20 cellular contexts compared by ENCODE assay signal in genomic region chr1:68101829-68102228, GRCh38. TPM values are rescaled to one million over a fixed set of nuclear protein-coding genes. Genes with fewer than 3 reads are reported as not detected.
DNase-seq lines count a peak whose midpoint lies in the region; ATAC-seq, FAIRE-seq and TF ChIP-seq lines count a peak whose summit lies in the region.
"Had no signal": no experiment of that assay in that cellular context is flagged by ENCODE, and none has a peak within 500 bp of the region (broad histone marks: within the 10 kb centered on the region; RNA-seq: fewer than 3 reads in every experiment).

No MANE protein-coding gene starts in this region.

- WGBS in liver = 68% methylated on average over 4 of the region's 4 CpGs
- WGBS in HepG2 (ENCODE audit: low lambda C conversion rate) = 10% methylated on average over 4 of the region's 4 CpGs
- WGBS in hepatocyte (ENCODE audit: low lambda C conversion rate, missing lambda C conversion rate) = 76% methylated on average over 4 of the region's 4 CpGs

- no peak for TF ChIP-seq EP300 in HepG2 (IDR thresholded peaks at IDR 0.05; ENCODE audit: low read depth in 2 of 2, low read length in 2 of 2)
- TF ChIP-seq EP300 in HepG2 (CRISPR knock-in tag; IDR thresholded peaks at IDR 0.05; ENCODE audit: borderline replicate concordance) = no peak

- TF ChIP-seq CTCF in liver (IDR thresholded peaks at IDR 0.05; ENCODE audit: low read depth, low read length, missing input control) = no peak
- no peak for TF ChIP-seq CTCF in HepG2 (CRISPR knock-in tag; IDR thresholded peaks at IDR 0.05)
- no peak for TF ChIP-seq CTCF in hepatocyte (IDR thresholded peaks at IDR 0.05; ENCODE audit: poor library complexity)
- TF ChIP-seq CTCF in uterus (IDR thresholded peaks at IDR 0.05) = no peak

- in situ Hi-C loops in HepG2 (cut with HindIII; ENCODE audit: extremely low pct_ligation_motif_present, low pct_unique_long_range_greater_than_20kb) = no loop called here

- no peak for TF ChIP-seq RAD21 in liver (IDR thresholded peaks at IDR 0.05)
- TF ChIP-seq RAD21 in HepG2 (CRISPR knock-in tag; IDR thresholded peaks at IDR 0.05) = no peak

- POLR2A ChIA-PET in HepG2 (lab: Yijun Ruan, JAX) = no interaction called here

- no peaks in the 10 kb centered on the region for H3K36me3 ChIP-seq in liver (ENCODE audit: control insufficient read depth in 4 of 4, insufficient read depth in 3 of 4, low read depth in 1 of 4, low read length in 3 of 4)
- no peaks in the 10 kb centered on the region for H3K36me3 ChIP-seq in HepG2 (replicated peaks in 1 of 2; ENCODE audit: control insufficient read depth in 1 of 2, insufficient read depth in 2 of 2, low read length in 2 of 2)
- no peaks in the 10 kb centered on the region for H3K36me3 ChIP-seq in hepatocyte (replicated peaks; ENCODE audit: insufficient read depth, low read depth)
- peaks cover 0 to 10% of the 10 kb centered on the region in 2 donors for H3K36me3 ChIP-seq in muscle layer of duodenum (ENCODE audit: control insufficient read depth in 1 of 2, insufficient read depth in 2 of 2, low read length in 2 of 2)
- no peaks in the 10 kb centered on the region for H3K36me3 ChIP-seq in uterus
- H3K36me3 ChIP-seq: BE2C had no signal

- TF ChIP-seq POLR2A in HepG2 (IDR thresholded peaks at IDR 0.05; ENCODE audit: insufficient read depth in 1 of 2, low read depth in 2 of 2, low read length in 2 of 2) (no peak), uterus (IDR thresholded peaks at IDR 0.05) (no peak)

- H3K4me3 ChIP-seq in liver (ENCODE audit: low read depth in 1 of 3, low read length in 3 of 3) (no peak overlapping the region), HepG2 (replicated peaks in 1 of 3; ENCODE audit: insufficient read depth in 1 of 3, low read depth in 2 of 3, low read length in 3 of 3) (no peak overlapping the region), hepatocyte (no peak overlapping the region), muscle layer of duodenum (ENCODE audit: low read depth in 1 of 2, low read length in 2 of 2) (no peak overlapping the region), uterus (no peak overlapping the region)
- H3K4me3 ChIP-seq: GM23338 had no signal

- H4K20me1 ChIP-seq in HepG2 (ENCODE audit: insufficient read depth, low read length) (no peaks in the 10 kb centered on the region), hepatocyte (ENCODE audit: insufficient read depth, poor library complexity, severe bottlenecking) (no peaks in the 10 kb centered on the region)

- FAIRE-seq in HepG2 (lab: Jason Lieb, UNC) = no peak
- FAIRE-seq: D721Med, G401.6, GM12891 had no signal

- no peaks in the 10 kb centered on the region for H3K79me2 ChIP-seq in HepG2 (ENCODE audit: insufficient read depth, low read length)
- H3K79me2 ChIP-seq in hepatocyte = no peaks in the 10 kb centered on the region

- H3K27ac ChIP-seq in liver (ENCODE audit: low read depth in 1 of 2, low read length in 2 of 2) (no peak overlapping the region), HepG2 (ENCODE audit: extremely low read length, insufficient read depth, low read length) (no peak overlapping the region), hepatocyte (peak overlapping the region; percentile 64), muscle layer of duodenum (ENCODE audit: low read length) (peak overlapping the region; percentile 30), uterus (no peak overlapping the region)
- H3K27ac ChIP-seq: C4-2B had no signal

- H3K9ac ChIP-seq in liver (ENCODE audit: low read depth in 1 of 2, low read length in 2 of 2) (no peak overlapping the region), HepG2 (ENCODE audit: insufficient read depth, low read depth, low read length) (no peak overlapping the region)

- H3K27me3 ChIP-seq in liver (ENCODE audit: control insufficient read depth in 4 of 4, insufficient read depth in 4 of 4, low read length in 3 of 4) (no peaks in the 10 kb centered on the region), HepG2 (ENCODE audit: control insufficient read depth in 1 of 2, insufficient read depth in 2 of 2, low read length in 2 of 2) (0 out of 5 replicates have a peak, but pooled peaks cover 0 to 3% of the 10 kb centered on the region in 2 experiments), hepatocyte (no peaks in the 10 kb centered on the region), muscle layer of duodenum (ENCODE audit: low read depth, low read length) (no peaks in the 10 kb centered on the region), uterus (no peaks in the 10 kb centered on the region)
- H3K27me3 ChIP-seq: BE2C had no signal

- H3K4me2 ChIP-seq in HepG2 (ENCODE audit: low read depth, low read length) (no peak overlapping the region), hepatocyte (peak overlapping the region; percentile 66)
- H3K4me2 ChIP-seq: GM23338 had no signal

- intact Hi-C loops in HepG2 (cut with micrococcal nuclease; ENCODE audit: unreplicated experiment) (no loop called here), uterus (cut with DNase I; ENCODE audit: low total_unique reads) (no loop called here)

- DNase-seq in HepG2 (ENCODE audit: low spot score) (no peak), hepatocyte (ENCODE audit: low spot score) (peak; percentile 52), uterus (no peak)
- DNase-seq: ACHN; BE2C; CD8-positive, alpha-beta T cell; COR-L47; DMS153; DMS79 treated with DMSO at 0.1 percent for 48 hours; EL; H7 had no signal

- H3K9me3 ChIP-seq in liver (ENCODE audit: control insufficient read depth in 4 of 4, low read length in 3 of 4) (no peaks in the 10 kb centered on the region), HepG2 (ENCODE audit: low read length) (no peaks in the 10 kb centered on the region), hepatocyte (ENCODE audit: low read depth) (no peaks in the 10 kb centered on the region), muscle layer of duodenum (ENCODE audit: control insufficient read depth in 1 of 2, low read length in 2 of 2) (no peaks in the 10 kb centered on the region), uterus (no peaks in the 10 kb centered on the region)
- H3K9me3 ChIP-seq: BE2C had no signal

- no peak overlapping the region for H2AFZ ChIP-seq in HepG2 (ENCODE audit: low read length)
- no peak overlapping the region for H2AFZ ChIP-seq in hepatocyte
- H2AFZ ChIP-seq: GM23338 had no signal

- no TSS peak for BruUV-seq in HepG2 (replicated peaks; lab: Mats Ljungman, UMichigan)

- H3K4me1 ChIP-seq in liver (ENCODE audit: control insufficient read depth in 4 of 4, insufficient read depth in 4 of 4, low read length in 3 of 4) (no peaks in the 10 kb centered on the region), HepG2 (ENCODE audit: insufficient read depth, low read length) (no peaks in the 10 kb centered on the region), hepatocyte (ENCODE audit: insufficient read depth) (peaks cover 20% of the 10 kb centered on the region), muscle layer of duodenum (ENCODE audit: control insufficient read depth in 1 of 2, insufficient read depth in 2 of 2, low read length in 2 of 2) (no peaks in the 10 kb centered on the region), uterus (no peaks in the 10 kb centered on the region)
- H3K4me1 ChIP-seq: BE2C had no signal

- ATAC-seq in HepG2 (no peak), HG03039 (IDR thresholded peaks at IDR 0.05; ENCODE audit: unreplicated experiment) (no peak), HG03469 (IDR thresholded peaks at IDR 0.05; ENCODE audit: unreplicated experiment) (no peak)
- ATAC-seq: CD8-positive, alpha-beta T cell; GM23338 had no signal

- H3K9me2 ChIP-seq in hepatocyte (replicated peaks; ENCODE audit: insufficient read depth) = no peaks in the 10 kb centered on the region

- CTCF ChIA-PET in HepG2 (lab: Yijun Ruan, JAX; ENCODE audit: low intra/inter-chr PET ratio, low total read pairs) = no interaction called here

TF ChIP-seq in liver, 16 proteins besides CTCF, POLR2A, EP300 and RAD21:
- no peak for TF ChIP-seq RXRA (IDR thresholded peaks at IDR 0.05)
- peak; percentile 15 to 51 for TF ChIP-seq HNF4A (conservative IDR thresholded peaks at IDR 0.05)

TF ChIP-seq in HepG2, 621 proteins besides CTCF, POLR2A, EP300 and RAD21:
- TF ChIP-seq SOX6 (IDR thresholded peaks at IDR 0.05) (no peak), SOX6 (CRISPR knock-in tag; IDR thresholded peaks at IDR 0.05) (no peak), GABPB1 (CRISPR knock-in tag; IDR thresholded peaks at IDR 0.05) (no peak), ZNF451 (CRISPR knock-in tag; IDR thresholded peaks at IDR 0.05) (no peak)

RNA-seq across cellular contexts. Expression of gene DIRAS3, which starts 51.4 kb away (rescaled TPM):
- total RNA-seq in liver (under 1 TPM in 1 of 2 donors, not detected in 1; 0.92 TPM), HepG2 (2016; rRNA removed; fragmentation: Illumina TruSeq; extraction: Trizol) (not detected in 2 replicates), hepatocyte (1.9 and 3.0 TPM in 2 replicates), uterus (1 to 10 TPM in 2 of 4 donors, under 1 TPM in 1, not detected in 1; 0.26 to 7.4 (median 3.7) TPM)
- polyA plus RNA-seq in liver (1 to 10 TPM; 1.9 to 2.3 TPM), HepG2 (2011; rRNA removed) (not detected in 2 replicates), hepatocyte (2.0 and 4.1 TPM in 2 replicates)
- not detected in 2 replicates for total RNA-seq in HepG2 (2016; cell fraction: cytosol; rRNA removed; fragmentation: Illumina TruSeq; extraction: Trizol; ENCODE audit: low read depth)
- total RNA-seq in HepG2 (2016; cell fraction: insoluble cytoplasmic fraction; rRNA removed; fragmentation: Illumina TruSeq; extraction: Trizol) = not detected in 2 replicates
- not detected in 2 replicates for total RNA-seq in HepG2 (2016; cell fraction: membrane; rRNA removed; fragmentation: Illumina TruSeq; extraction: Trizol)
- total RNA-seq in HepG2 (2016; cell fraction: nucleus; rRNA removed; fragmentation: Illumina TruSeq; extraction: Trizol) = not detected in 2 replicates
- polyA plus RNA-seq in HepG2 (2011; cell fraction: cytosol; rRNA removed) = not detected in 2 replicates
- not detected in 2 replicates for polyA plus RNA-seq in HepG2 (2011; cell fraction: nucleus; rRNA removed)
- not detected in 2 replicates for polyA plus RNA-seq in HepG2 (2012)
- polyA plus RNA-seq in HepG2 (2016; cell fraction: cytosol; fragmentation: Illumina TruSeq; extraction: Trizol; ENCODE audit: low read depth) = not detected in 2 replicates
- polyA plus RNA-seq in HepG2 (2016; cell fraction: insoluble cytoplasmic fraction; fragmentation: Illumina TruSeq; extraction: Trizol; ENCODE audit: low read depth) = not detected in 2 replicates
- not detected in 2 replicates for polyA plus RNA-seq in HepG2 (2016; cell fraction: membrane; fragmentation: Illumina TruSeq; extraction: Trizol; ENCODE audit: low read depth)
- polyA plus RNA-seq in HepG2 (2016; cell fraction: nucleus; fragmentation: Illumina TruSeq; extraction: Trizol; ENCODE audit: insufficient read depth, low read depth) = not detected in 2 replicates
- 0.19 TPM in 1 of 2 replicates, not detected in the other for polyA minus RNA-seq in HepG2 (2011; rRNA and poly(A)+ RNA removed; ENCODE audit: low replicate concordance)
- not detected in 2 replicates for polyA minus RNA-seq in HepG2 (2011; cell fraction: cytosol; rRNA and poly(A)+ RNA removed)
- polyA minus RNA-seq in HepG2 (2011; cell fraction: nucleus; rRNA and poly(A)+ RNA removed) = not detected in 2 replicates
- total RNA-seq: CD8-positive, alpha-beta T cell had no signal

Comparison
In these comparisons a context has a peak if more than half of its experiments do, and no peak if none do; other contexts are left out.
1. H3K27ac ChIP-seq: peak in hepatocyte (single experiment) and muscle layer of duodenum (single experiment); none in liver (0 of 2), HepG2 (single experiment) and uterus (0 of 2).